9 cellular contexts compared by ENCODE assay signal in genomic region chr19:48741222-48741999, GRCh38. TPM values are rescaled to one million over a fixed set of nuclear protein-coding genes. Genes with fewer than 3 reads are reported as not detected.
DNase-seq lines count a peak whose midpoint lies in the region; ATAC-seq, FAIRE-seq and TF ChIP-seq lines count a peak whose summit lies in the region.
"Had no signal": no experiment of that assay in that cellular context is flagged by ENCODE, and none has a peak within 500 bp of the region (broad histone marks: within the 10 kb centered on the region; RNA-seq: fewer than 3 reads in every experiment).

No MANE protein-coding gene starts in this region.

- H2AFZ ChIP-seq in GM12878 (ENCODE audit: control insufficient read depth, low read depth, low read length) = no peak overlapping the region

- peak overlapping the region; percentile 99 for H3K4me2 ChIP-seq in BLaER1
- H3K4me2 ChIP-seq in GM12878 (ENCODE audit: control insufficient read depth, insufficient read depth) = no peak overlapping the region

- in situ Hi-C loops in GM12878 (cut with MboI) = no loop called here

- no peak for FAIRE-seq in GM12878 (lab: Jason Lieb, UNC)

- no TSS peak for BruUV-seq in GM12878 (replicated peaks; lab: Mats Ljungman, UMichigan)

- no peaks in the 10 kb centered on the region for H4K20me1 ChIP-seq in BLaER1
- no peaks in the 10 kb centered on the region for H4K20me1 ChIP-seq in GM12878 (ENCODE audit: control insufficient read depth, insufficient read depth)

- peak overlapping the region; percentile 98 for H3K27ac ChIP-seq in BLaER1
- H3K27ac ChIP-seq in GM12878 (ENCODE audit: control insufficient read depth, insufficient read depth) = no peak overlapping the region
- H3K27ac ChIP-seq: SJSA1 had no signal

- TF ChIP-seq POLR2A in GM12878 (IDR thresholded peaks at IDR 0.05; ENCODE audit: low read depth, low read length) = no peak

- TF ChIP-seq CTCF in GM12878 (IDR thresholded peaks at IDR 0.05 in 2 of 3, conservative IDR thresholded peaks at IDR 0.05 in 1 of 3; ENCODE audit: control insufficient read depth in 2 of 3, extremely low read depth in 1 of 3, insufficient read depth in 1 of 3, low read depth in 3 of 3, low read length in 3 of 3) = no peak
- TF ChIP-seq CTCF in GM10248 (IDR thresholded peaks at IDR 0.05; ENCODE audit: control extremely low read depth, extremely low read depth, low read depth, missing control alignments) = no peak

- CTCF ChIA-PET in GM12878 (lab: Yijun Ruan, JAX) = no interaction called here
- CTCF ChIA-PET in GM10248 (lab: Yijun Ruan, JAX) = no interaction called here

- TF ChIP-seq RAD21 in GM12878 (IDR thresholded peaks at IDR 0.05; ENCODE audit: insufficient read depth, low read depth, low read length) = no peak

- RAD21 ChIA-PET in GM12878 (lab: Charles Lee; ENCODE audit: unreplicated experiment) = no interaction called here

- POLR2A ChIA-PET in GM12878 (lab: Charles Lee) (no interaction called here), GM10248 (lab: Yijun Ruan, JAX) (no interaction called here)

- WGBS in GM12878 (ENCODE audit: insufficient coverage, insufficient replicate concordance, low lambda C conversion rate, missing lambda C conversion rate) = 50% methylated on average over 31 of the region's 32 CpGs

- SMC1A ChIA-PET in GM12878 (lab: Charles Lee; ENCODE audit: uncharacterized antibody, unreplicated experiment) = no interaction called here

- H3K9me3 ChIP-seq in BLaER1 (no peaks in the 10 kb centered on the region), GM12878 (replicated peaks; ENCODE audit: control insufficient read depth, insufficient read depth, low read length) (peaks cover 2% of the 10 kb centered on the region; the same call in 1 of the 3 replicates)

- intact Hi-C loops in GM12878 (cut with micrococcal nuclease; ENCODE audit: unreplicated experiment) = no loop called here

- ATAC-seq in GM12878 (peak; percentile 38; the same call in 1 of the 3 replicates), GM18498 (IDR thresholded peaks at IDR 0.05; ENCODE audit: unreplicated experiment) (no peak), HG02981 (IDR thresholded peaks at IDR 0.05; ENCODE audit: unreplicated experiment) (no peak)

- no peaks in the 10 kb centered on the region for H3K79me2 ChIP-seq in GM12878 (ENCODE audit: control insufficient read depth, insufficient read depth, low read length)

- DNase-seq in HT-29 (ENCODE audit: low spot score) = peak; percentile 49
- DNase-seq in GM12878 (ENCODE audit: low read depth, low spot score) = no peak
- DNase-seq in lung microvascular endothelial cell (ENCODE audit: low read depth in 2 of 2) = peak; percentile 49 to 55
- no peak for DNase-seq in GM10248 (ENCODE audit: extremely low spot score)
- no peak for DNase-seq in RKO (ENCODE audit: low spot score)

- TF ChIP-seq EP300 in GM12878 (IDR thresholded peaks at IDR 0.05; ENCODE audit: borderline replicate concordance in 1 of 2, control insufficient read depth in 1 of 2, low read depth in 2 of 2, low read length in 2 of 2) = no peak

- peak overlapping the region; percentile 94 for H3K4me3 ChIP-seq in BLaER1
- H3K4me3 ChIP-seq in GM12878 = no peak overlapping the region
- H3K4me3 ChIP-seq: SJSA1 had no signal

- H3K9ac ChIP-seq in BLaER1 (peak overlapping the region; percentile 95), GM12878 (ENCODE audit: control insufficient read depth, insufficient read depth, low read length) (no peak overlapping the region)

- H3K4me1 ChIP-seq in BLaER1 (peaks cover 44% of the 10 kb centered on the region), GM12878 (ENCODE audit: control insufficient read depth, insufficient read depth, low read length) (peaks cover 5% of the 10 kb centered on the region)

- H3K27me3 ChIP-seq in BLaER1 = no peaks in the 10 kb centered on the region
- peaks cover 6 to 9% of the 10 kb centered on the region in 2 experiments; a peak in 3 of 4 replicates for H3K27me3 ChIP-seq in GM12878 (replicated peaks in 1 of 2; ENCODE audit: control insufficient read depth in 2 of 2, insufficient read depth in 2 of 2, low read length in 1 of 2)

- H3K36me3 ChIP-seq in BLaER1 = peaks cover 20% of the 10 kb centered on the region; the same call in 1 of the 2 replicates
- H3K36me3 ChIP-seq in GM12878 (ENCODE audit: control insufficient read depth in 2 of 2, insufficient read depth in 2 of 2, low read length in 1 of 2) = no peaks in the 10 kb centered on the region
- H3K36me3 ChIP-seq: SJSA1 had no signal

RNA-seq across cellular contexts. Expression of gene RASIP1, which starts 1.0 kb away (rescaled TPM):
- total RNA-seq in HT-29 (2014; rRNA removed; shearing (Covaris generic)) = 0.34 and 0.61 TPM in 2 replicates
- not detected in 2 replicates for total RNA-seq in GM12878 (2013; cell fraction: nucleolus; rRNA removed)
- total RNA-seq in GM12878 (2014; rRNA removed) (not detected in 2 replicates), GM12878 (2014; rRNA removed; fragmentation: Illumina TruSeq; extraction: Trizol) (not detected in 2 replicates), GM12878 (2021) (0.08 and 0.19 TPM in 2 replicates), lung microvascular endothelial cell (51.4 and 74.0 TPM in 2 replicates)
- not detected for polyA plus RNA-seq in GM12878 (2011; ENCODE audit: low read depth)
- polyA plus RNA-seq in GM12878 (2011; rRNA removed) (not detected in 2 replicates), GM12878 (2014; fragmentation: Illumina TruSeq; extraction: Trizol) (not detected in 2 replicates), GM12878 (2014; fragmentation: Nextera tagmentation; extraction: Ambion mirVana) (not detected), GM12878 (2014; rRNA removed) (0.19 TPM in 1 of 2 replicates, not detected in the other), GM12878 (2016; fragmentation: Nextera tagmentation; extraction: Ambion mirVana) (not detected)
- polyA plus RNA-seq in GM12878 (2011; cell fraction: cytosol; rRNA removed) = 0.03 TPM in 2 replicates
- not detected in 2 replicates for polyA plus RNA-seq in GM12878 (2011; cell fraction: nucleus; rRNA removed)
- 0.09 and 0.22 TPM in 2 replicates for polyA plus RNA-seq in GM12878 (2012)
- polyA minus RNA-seq in GM12878 (2011; rRNA and poly(A)+ RNA removed) = not detected in 2 replicates
- polyA minus RNA-seq in GM12878 (2011; cell fraction: cytosol; rRNA and poly(A)+ RNA removed) = 0.40 and 0.62 TPM in 2 replicates
- 0.29 TPM in 1 of 2 replicates, not detected in the other for polyA minus RNA-seq in GM12878 (2011; cell fraction: nucleus; rRNA and poly(A)+ RNA removed)

RNA-seq across cellular contexts. Expression of gene IZUMO1, which starts 5.3 kb away (rescaled TPM):
- 0.05 and 0.58 TPM in 2 replicates for total RNA-seq in HT-29 (2014; rRNA removed; shearing (Covaris generic))
- total RNA-seq in GM12878 (2013; cell fraction: nucleolus; rRNA removed) = not detected in 2 replicates
- total RNA-seq in GM12878 (2014; rRNA removed) = not detected in 2 replicates
- total RNA-seq in GM12878 (2014; rRNA removed; fragmentation: Illumina TruSeq; extraction: Trizol) = not detected in 2 replicates
- not detected in 2 replicates for total RNA-seq in GM12878 (2021)
- polyA plus RNA-seq in GM12878 (2011; ENCODE audit: low read depth) = not detected
- polyA plus RNA-seq in GM12878 (2011; rRNA removed) = not detected in 2 replicates
- polyA plus RNA-seq in GM12878 (2011; cell fraction: cytosol; rRNA removed) = not detected in 2 replicates
- not detected in 2 replicates for polyA plus RNA-seq in GM12878 (2011; cell fraction: nucleus; rRNA removed)
- not detected in 2 replicates for polyA plus RNA-seq in GM12878 (2012)
- polyA plus RNA-seq in GM12878 (2014; fragmentation: Illumina TruSeq; extraction: Trizol) = not detected in 2 replicates
- polyA plus RNA-seq in GM12878 (2014; fragmentation: Nextera tagmentation; extraction: Ambion mirVana) = not detected
- polyA plus RNA-seq in GM12878 (2014; rRNA removed) = not detected in 2 replicates
- polyA plus RNA-seq in GM12878 (2016; fragmentation: Nextera tagmentation; extraction: Ambion mirVana) = not detected
- not detected in 2 replicates for polyA minus RNA-seq in GM12878 (2011; rRNA and poly(A)+ RNA removed)
- polyA minus RNA-seq in GM12878 (2011; cell fraction: cytosol; rRNA and poly(A)+ RNA removed) = not detected in 2 replicates
- polyA minus RNA-seq in GM12878 (2011; cell fraction: nucleus; rRNA and poly(A)+ RNA removed) = not detected in 2 replicates
- 0.20 and 0.22 TPM in 2 replicates for total RNA-seq in lung microvascular endothelial cell
- total RNA-seq: SJSA1 had no signal

RNA-seq across cellular contexts. Expression of gene FUT1, which starts 11.0 kb away (rescaled TPM):
- total RNA-seq in HT-29 (2014; rRNA removed; shearing (Covaris generic)) = 4.6 and 6.3 TPM in 2 replicates
- total RNA-seq in GM12878 (2013; cell fraction: nucleolus; rRNA removed) = not detected in 2 replicates
- total RNA-seq in GM12878 (2014; rRNA removed) = not detected in 2 replicates
- total RNA-seq in GM12878 (2014; rRNA removed; fragmentation: Illumina TruSeq; extraction: Trizol) = not detected in 2 replicates
- total RNA-seq in GM12878 (2021) = not detected in 2 replicates
- not detected for polyA plus RNA-seq in GM12878 (2011; ENCODE audit: low read depth)
- 0.01 TPM in 1 of 2 replicates, not detected in the other for polyA plus RNA-seq in GM12878 (2011; rRNA removed)
- 0.01 and 0.03 TPM in 2 replicates for polyA plus RNA-seq in GM12878 (2011; cell fraction: cytosol; rRNA removed)
- 0.03 TPM in 2 replicates for polyA plus RNA-seq in GM12878 (2011; cell fraction: nucleus; rRNA removed)
- polyA plus RNA-seq in GM12878 (2012) = 0.04 TPM in 1 of 2 replicates, not detected in the other
- polyA plus RNA-seq in GM12878 (2014; fragmentation: Illumina TruSeq; extraction: Trizol) = not detected in 2 replicates
- polyA plus RNA-seq in GM12878 (2014; fragmentation: Nextera tagmentation; extraction: Ambion mirVana) = not detected
- not detected in 2 replicates for polyA plus RNA-seq in GM12878 (2014; rRNA removed)
- not detected for polyA plus RNA-seq in GM12878 (2016; fragmentation: Nextera tagmentation; extraction: Ambion mirVana)
- not detected in 2 replicates for polyA minus RNA-seq in GM12878 (2011; rRNA and poly(A)+ RNA removed)
- 0.21 TPM in 1 of 2 replicates, not detected in the other for polyA minus RNA-seq in GM12878 (2011; cell fraction: cytosol; rRNA and poly(A)+ RNA removed)
- not detected in 2 replicates for polyA minus RNA-seq in GM12878 (2011; cell fraction: nucleus; rRNA and poly(A)+ RNA removed)
- 4.8 and 8.3 TPM in 2 replicates for total RNA-seq in lung microvascular endothelial cell
- total RNA-seq: SJSA1 had no signal

RNA-seq across cellular contexts. Expression of gene FGF21, which starts 13.9 kb away (rescaled TPM):
- not detected in 2 replicates for total RNA-seq in HT-29 (2014; rRNA removed; shearing (Covaris generic))
- not detected in 2 replicates for total RNA-seq in GM12878 (2013; cell fraction: nucleolus; rRNA removed)
- total RNA-seq in GM12878 (2014; rRNA removed) (not detected in 2 replicates), GM12878 (2014; rRNA removed; fragmentation: Illumina TruSeq; extraction: Trizol) (not detected in 2 replicates), GM12878 (2021) (not detected in 2 replicates), lung microvascular endothelial cell (under 0.01 TPM in 1 of 2 replicates, not detected in the other)
- not detected for polyA plus RNA-seq in GM12878 (2011; ENCODE audit: low read depth)
- polyA plus RNA-seq in GM12878 (2011; rRNA removed) (not detected in 2 replicates), GM12878 (2014; fragmentation: Illumina TruSeq; extraction: Trizol) (not detected in 2 replicates), GM12878 (2014; fragmentation: Nextera tagmentation; extraction: Ambion mirVana) (not detected), GM12878 (2014; rRNA removed) (not detected in 2 replicates), GM12878 (2016; fragmentation: Nextera tagmentation; extraction: Ambion mirVana) (not detected)
- polyA plus RNA-seq in GM12878 (2011; cell fraction: cytosol; rRNA removed) = not detected in 2 replicates
- polyA plus RNA-seq in GM12878 (2011; cell fraction: nucleus; rRNA removed) = not detected in 2 replicates
- not detected in 2 replicates for polyA plus RNA-seq in GM12878 (2012)
- polyA minus RNA-seq in GM12878 (2011; rRNA and poly(A)+ RNA removed) = not detected in 2 replicates
- polyA minus RNA-seq in GM12878 (2011; cell fraction: cytosol; rRNA and poly(A)+ RNA removed) = not detected in 2 replicates
- polyA minus RNA-seq in GM12878 (2011; cell fraction: nucleus; rRNA and poly(A)+ RNA removed) = not detected in 2 replicates
- total RNA-seq: SJSA1 had no signal

RNA-seq across cellular contexts. Expression of gene MAMSTR, which starts 21.9 kb away (rescaled TPM):
- 0.73 and 0.84 TPM in 2 replicates for total RNA-seq in HT-29 (2014; rRNA removed; shearing (Covaris generic))
- 1.4 and 1.8 TPM in 2 replicates for total RNA-seq in GM12878 (2013; cell fraction: nucleolus; rRNA removed)
- total RNA-seq in GM12878 (2014; rRNA removed) = 0.11 and 0.73 TPM in 2 replicates
- total RNA-seq in GM12878 (2014; rRNA removed; fragmentation: Illumina TruSeq; extraction: Trizol) = 0.13 and 0.18 TPM in 2 replicates
- total RNA-seq in GM12878 (2021) = 0.32 and 0.33 TPM in 2 replicates
- polyA plus RNA-seq in GM12878 (2011; ENCODE audit: low read depth) = 0.13 TPM
- 0.13 and 0.24 TPM in 2 replicates for polyA plus RNA-seq in GM12878 (2011; rRNA removed)
- polyA plus RNA-seq in GM12878 (2011; cell fraction: cytosol; rRNA removed) = 0.18 and 0.19 TPM in 2 replicates
- 0.26 and 0.37 TPM in 2 replicates for polyA plus RNA-seq in GM12878 (2011; cell fraction: nucleus; rRNA removed)
- 0.32 and 0.41 TPM in 2 replicates for polyA plus RNA-seq in GM12878 (2012)
- 0.22 TPM in 1 of 2 replicates, not detected in the other for polyA plus RNA-seq in GM12878 (2014; fragmentation: Illumina TruSeq; extraction: Trizol)
- polyA plus RNA-seq in GM12878 (2014; fragmentation: Nextera tagmentation; extraction: Ambion mirVana) = under 1 TPM in 1 of 2 experiments, not detected in 1; 0.04 TPM
- 0.31 and 0.49 TPM in 2 replicates for polyA plus RNA-seq in GM12878 (2014; rRNA removed)
- polyA plus RNA-seq in GM12878 (2016; fragmentation: Nextera tagmentation; extraction: Ambion mirVana) = under 1 TPM; 0.48 to 0.57 TPM
- polyA minus RNA-seq in GM12878 (2011; rRNA and poly(A)+ RNA removed) = 0.15 and 0.62 TPM in 2 replicates
- not detected in 2 replicates for polyA minus RNA-seq in GM12878 (2011; cell fraction: cytosol; rRNA and poly(A)+ RNA removed)
- polyA minus RNA-seq in GM12878 (2011; cell fraction: nucleus; rRNA and poly(A)+ RNA removed) = 0.36 and 0.77 TPM in 2 replicates
- under 0.01 and 0.22 TPM in 2 replicates for total RNA-seq in lung microvascular endothelial cell

Comparison
In these comparisons a context has a peak if more than half of its experiments do, and no peak if none do; other contexts are left out.
1. DNase-seq: peak in HT-29 (single experiment) and lung microvascular endothelial cell (2 of 2); none in GM12878 (single experiment), GM10248 (single experiment) and RKO (single experiment).
2. RNA of gene RASIP1, which starts 1.0 kb away (total RNA-seq): 51.4 to 74.0 TPM in lung microvascular endothelial cell; 0.34 to 0.61 TPM in HT-29 and 0.08 to 0.19 TPM in GM12878; every median in the first group is over 10 times any median in the second.